In the genomic region with DNA sequence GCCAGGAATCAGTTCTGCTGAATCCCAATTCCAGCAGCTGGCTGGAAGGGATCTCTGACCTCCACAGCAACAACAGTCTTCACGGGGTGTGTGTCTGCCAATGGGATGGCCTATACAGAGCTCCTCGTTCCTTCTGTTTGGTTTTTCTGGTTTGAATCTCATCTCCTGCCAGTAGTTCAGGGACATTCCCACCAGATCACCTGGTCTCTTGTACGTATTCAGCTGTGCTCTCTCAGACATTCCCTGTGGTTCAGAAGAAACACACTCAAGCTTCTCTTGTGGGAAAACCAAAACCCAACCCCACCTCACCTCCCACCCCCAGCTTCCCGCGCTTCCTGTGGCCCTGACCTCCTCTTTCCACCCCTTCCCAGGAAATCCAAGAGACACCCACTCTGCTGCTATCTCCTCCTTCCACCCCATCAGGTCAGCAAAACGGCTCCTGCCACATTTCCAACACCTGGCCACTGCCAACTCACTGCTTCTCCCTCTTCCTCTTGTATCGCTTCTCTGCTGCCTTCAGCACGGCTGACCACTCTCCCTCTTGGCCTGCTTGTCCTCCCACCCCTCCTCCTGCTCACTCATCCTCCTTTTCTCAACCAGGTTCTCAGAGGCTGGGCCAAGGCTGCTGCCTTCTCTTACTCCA, we compare ENCODE assay signal across 9 cellular contexts.
DNase-seq lines count a peak whose midpoint lies in the region; ATAC-seq lines count a peak whose summit lies in the region.
"Had no signal": no experiment of that assay in that cellular context is flagged by ENCODE, and none has a peak within 500 bp of the region (broad histone marks: within the 10 kb centered on the region; RNA-seq: fewer than 3 reads in every experiment).

No MANE protein-coding gene starts in this region.

- peak overlapping the region; percentile 11 to 74 for H3K27ac Mint-ChIP-seq in effector memory CD8-positive, alpha-beta T cell
- H3K27ac Mint-ChIP-seq in T-cell = no peak overlapping the region

- intact Hi-C loops in sciatic nerve (cut with DNase I) = no loop called here

- H3K9me3 Mint-ChIP-seq in effector memory CD8-positive, alpha-beta T cell = no peaks in the 10 kb centered on the region
- H3K9me3 Mint-ChIP-seq in T-cell = peaks cover 0 to 4% (median 0%) of the 10 kb centered on the region in 3 donors

- no peak overlapping the region for H3K4me3 Mint-ChIP-seq in effector memory CD8-positive, alpha-beta T cell
- H3K4me3 Mint-ChIP-seq in T-cell = no peak overlapping the region

- CTCF ChIA-PET in T-cell (lab: Charles Lee) = no interaction called here

- H3K36me3 Mint-ChIP-seq in effector memory CD8-positive, alpha-beta T cell (ENCODE audit: insufficient read depth) = peaks cover 22% of the 10 kb centered on the region
- peaks cover 27% of the 10 kb centered on the region for H3K36me3 Mint-ChIP-seq in T-cell

- POLR2A ChIA-PET in T-cell (lab: Charles Lee) = no interaction called here

- peaks cover 7 to 10% of the 10 kb centered on the region in 2 donors for H3K4me1 Mint-ChIP-seq in effector memory CD8-positive, alpha-beta T cell (ENCODE audit: low read depth in 2 of 2)
- peaks cover 0 to 3% (median 0%) of the 10 kb centered on the region in 3 donors for H3K4me1 Mint-ChIP-seq in T-cell

- DNase-seq in effector memory CD8-positive, alpha-beta T cell = no peak
- DNase-seq in sciatic nerve (ENCODE audit: low spot score) (no peak), T-cell (no peak), DMS53 (lab: John Stamatoyannopoulos, UW) (no peak), NOMO-1 treated with dmso at 0.1 percent for 144 hours (lab: John Stamatoyannopoulos, UW; ENCODE audit: unreplicated experiment) (no peak), NCI-H510A (lab: John Stamatoyannopoulos, UW) (no peak)
- DNase-seq: brain microvascular endothelial cell had no signal

- ATAC-seq in GM19025 (IDR thresholded peaks at IDR 0.05; ENCODE audit: low read depth, unreplicated experiment) (peak; percentile 23), HG03159 (IDR thresholded peaks at IDR 0.05; ENCODE audit: unreplicated experiment) (peak; percentile 37), sciatic nerve (peak; percentile 68), T-cell (replicated peaks in 1 of 4) (no peak)
- no peak for ATAC-seq in effector memory CD8-positive, alpha-beta T cell (replicated peaks)

- H3K27me3 Mint-ChIP-seq in effector memory CD8-positive, alpha-beta T cell = no peaks in the 10 kb centered on the region
- H3K27me3 Mint-ChIP-seq in T-cell = no peaks in the 10 kb centered on the region

Comparison
In these comparisons a context has a peak if more than half of its experiments do, and no peak if none do; other contexts are left out.
1. ATAC-seq: peak in GM19025 (single experiment), HG03159 (single experiment) and sciatic nerve (single experiment); none in effector memory CD8-positive, alpha-beta T cell (single experiment) and T-cell (0 of 4).
2. H3K27ac Mint-ChIP-seq: peak in effector memory CD8-positive, alpha-beta T cell (2 of 2); none in T-cell (0 of 2).